In genomic region chr3:125605771-125606170, GRCh38 we compare ENCODE assay signal across 21 cellular contexts. TPM values are rescaled to one million over a fixed set of nuclear protein-coding genes. Genes with fewer than 3 reads are reported as not detected.
DNase-seq lines count a peak whose midpoint lies in the region; ATAC-seq, FAIRE-seq and TF ChIP-seq lines count a peak whose summit lies in the region.
"Had no signal": no experiment of that assay in that cellular context is flagged by ENCODE, and none has a peak within 500 bp of the region (broad histone marks: within the 10 kb centered on the region; RNA-seq: fewer than 3 reads in every experiment).

No MANE protein-coding gene starts in this region.

- no peaks in the 10 kb centered on the region for H3K36me3 ChIP-seq in NT2/D1 (ENCODE audit: insufficient read depth, insufficient read length, low read length)
- no peaks in the 10 kb centered on the region for H3K36me3 ChIP-seq in H1 (ENCODE audit: control insufficient read depth in 2 of 4, insufficient read depth in 4 of 4, low read length in 3 of 4)
- H3K36me3 ChIP-seq in parathyroid adenoma (ENCODE audit: control insufficient read depth, insufficient read depth, low read length): no peaks in the 10 kb centered on the region
- H3K36me3 ChIP-seq in kidney (ENCODE audit: control insufficient read depth in 1 of 2, insufficient read depth in 2 of 2, low read length in 2 of 2): no peaks in the 10 kb centered on the region
- H3K36me3 ChIP-seq: BLaER1 treated with 17β-estradiol and CSF1 and Interleukin-3, amounts not matched to agents 10 nM and 100 nM; Peyer's patch had no signal

- H2BK5ac ChIP-seq in H1 (ENCODE audit: low read depth, low read length): no peak overlapping the region; the same call in 1 of the 2 replicates

- no peak overlapping the region for H2BK20ac ChIP-seq in H1 (ENCODE audit: low read length)

- no peak overlapping the region for H3K56ac ChIP-seq in H1 (replicated peaks; ENCODE audit: insufficient read length, low read depth, low read length)

- ATAC-seq in GM18498 (IDR thresholded peaks at IDR 0.05; ENCODE audit: unreplicated experiment): no peak
- ATAC-seq: A549 had no signal

- H3K27me3 ChIP-seq in NT2/D1 (ENCODE audit: insufficient read depth, insufficient read length) (no peaks in the 10 kb centered on the region), H1 (replicated peaks in 1 of 4; ENCODE audit: control insufficient read depth in 3 of 4, extremely low read depth in 1 of 4, insufficient read depth in 3 of 4, low read length in 3 of 4) (no peaks in the 10 kb centered on the region), parathyroid adenoma (ENCODE audit: control insufficient read depth, insufficient read depth, low read length) (no peaks in the 10 kb centered on the region)
- H3K27me3 ChIP-seq: BLaER1 treated with 17β-estradiol and CSF1 and Interleukin-3, amounts not matched to agents 10 nM and 100 nM; Peyer's patch had no signal

- no peak overlapping the region for H2BK12ac ChIP-seq in H1 (ENCODE audit: low read depth, low read length)

- no peak overlapping the region for H3K23ac ChIP-seq in H1 (ENCODE audit: insufficient read length)

- H4K5ac ChIP-seq in H1 (ENCODE audit: insufficient read length, low read depth, low read length): peak overlapping the region; percentile 41

- TF ChIP-seq EP300 in H1 (IDR thresholded peaks at IDR 0.05; ENCODE audit: borderline replicate concordance in 1 of 2, low read depth in 2 of 2, low read length in 2 of 2): no peak

- FAIRE-seq in H1 (lab: Jason Lieb, UNC) (no peak), kidney (lab: Jason Lieb, UNC) (no peak), HTR-8/SVneo (lab: Jason Lieb, UNC) (no peak)
- FAIRE-seq: A549, H54 had no signal

- no peak for TF ChIP-seq CTCF in H1 (IDR thresholded peaks at IDR 0.05; ENCODE audit: control extremely low read depth in 1 of 3, insufficient read depth in 1 of 3, low read depth in 1 of 3, low read length in 3 of 3)
- TF ChIP-seq CTCF in parathyroid adenoma (IDR thresholded peaks at IDR 0.05): no peak
- TF ChIP-seq CTCF in kidney (IDR thresholded peaks at IDR 0.05; ENCODE audit: borderline replicate concordance, extremely low read depth, insufficient read depth): no peak

- intact Hi-C loops in kidney (cut with DNase I): no loop called here

- H2AFZ ChIP-seq in H1 (ENCODE audit: low read length): peak overlapping the region; percentile 81; the same call in 1 of the 2 replicates
- H2AFZ ChIP-seq in parathyroid adenoma: peak overlapping the region; percentile 65

- 0 out of 2 replicates have a peak, but pooled peaks cover 1% of the 10 kb centered on the region for H3K23me2 ChIP-seq in H1 (ENCODE audit: low read depth, low read length)

- H2BK15ac ChIP-seq in H1 (ENCODE audit: low read length): no peak overlapping the region

- no peaks in the 10 kb centered on the region for H3K79me2 ChIP-seq in H1 (ENCODE audit: control insufficient read depth in 1 of 2, insufficient read depth in 2 of 2, low read length in 2 of 2)
- no peaks in the 10 kb centered on the region for H3K79me2 ChIP-seq in parathyroid adenoma

- H3K27ac ChIP-seq in H1 (ENCODE audit: low read depth, low read length) (no peak overlapping the region), parathyroid adenoma (no peak overlapping the region), kidney (ENCODE audit: low read depth in 2 of 2, low read length in 2 of 2) (no peak overlapping the region)
- H3K27ac ChIP-seq: A549; BLaER1 treated with 17β-estradiol and CSF1 and Interleukin-3, amounts not matched to agents 10 nM and 100 nM; Peyer's patch had no signal

- no peak overlapping the region for H3K4me3 ChIP-seq in NT2/D1 (ENCODE audit: insufficient read length, low read depth)
- H3K4me3 ChIP-seq in H1 (ENCODE audit: extremely low read depth in 1 of 4, insufficient read depth in 2 of 4, low read depth in 3 of 4, low read length in 4 of 4): no peak overlapping the region
- no peak overlapping the region for H3K4me3 ChIP-seq in parathyroid adenoma (ENCODE audit: low read depth, low read length)
- H3K4me3 ChIP-seq in kidney (ENCODE audit: low read length in 2 of 2): no peak overlapping the region
- H3K4me3 ChIP-seq: A549; BLaER1 treated with 17β-estradiol and CSF1 and Interleukin-3, amounts not matched to agents 10 nM and 100 nM; Peyer's patch had no signal

- no peak overlapping the region for H3K14ac ChIP-seq in H1 (ENCODE audit: insufficient read length)

- no peak overlapping the region for H4K91ac ChIP-seq in H1 (replicated peaks; ENCODE audit: insufficient read length, low read length)

- peak overlapping the region; percentile 28 to 36; a peak in 2 of 4 replicates for H3K4me2 ChIP-seq in H1 (ENCODE audit: insufficient read depth in 1 of 2, low read depth in 2 of 2, low read length in 2 of 2)
- no peak overlapping the region for H3K4me2 ChIP-seq in parathyroid adenoma (ENCODE audit: low read length)
- H3K4me2 ChIP-seq: A549; BLaER1 treated with 17β-estradiol and CSF1 and Interleukin-3, amounts not matched to agents 10 nM and 100 nM had no signal

- 35% methylated on average over 8 of the region's 8 CpGs; no CpG with 5 or more reads in 1 of the 2 experiments for WGBS in H1 (ENCODE audit: extremely low coverage in 1 of 2, insufficient coverage in 1 of 2, insufficient read length in 1 of 2, insufficient replicate concordance in 2 of 2, low coverage in 1 of 2, low lambda C conversion rate in 2 of 2, missing lambda C conversion rate in 1 of 2), 2 experiments

- H3K18ac ChIP-seq in H1 (ENCODE audit: extremely low read depth, low read length): peak overlapping the region; percentile 95

- H3K4ac ChIP-seq in H1 (replicated peaks; ENCODE audit: insufficient read length, low read depth, low read length): peak overlapping the region; percentile 38

- DNase-seq in NT2/D1 (ENCODE audit: low read depth, low spot score): no peak
- DNase-seq in H1 (ENCODE audit: low read depth in 1 of 2, low spot score in 2 of 2): no peak
- DNase-seq in kidney: no peak
- no peak for DNase-seq in foreskin melanocyte
- no peak for DNase-seq in HTR-8/SVneo (ENCODE audit: insufficient read length, low spot score)
- DNase-seq: AML-193; CD4-positive, alpha-beta T cell; DMS53; NCI-H1048; NCI-H1417 treated with DMSO at 0.1 percent for 48 hours; NCI-H1694 treated with DMSO at 0.1 percent for 48 hours; NCI-H2081; NCI-H2227 treated with DMSO at 0.1 percent for 48 hours; NCI-H526 treated with DMSO at 0.1 percent for 48 hours; Peyer's patch; SHP77 treated with DMSO at 0.1 percent for 48 hours had no signal

- H3K79me1 ChIP-seq in H1 (ENCODE audit: low read depth, low read length): no peaks in the 10 kb centered on the region

- TF ChIP-seq POLR2A in H1 (IDR thresholded peaks at IDR 0.05; ENCODE audit: control extremely low read depth in 1 of 2, low read depth in 2 of 2, low read length in 2 of 2): no peak

- peak overlapping the region; percentile 24 for H3K9ac ChIP-seq in NT2/D1 (ENCODE audit: insufficient read length, low read depth)
- H3K9ac ChIP-seq in H1 (replicated peaks in 1 of 4; ENCODE audit: extremely low read depth in 1 of 4, low read depth in 3 of 4, low read length in 3 of 4): no peak overlapping the region
- H3K9ac ChIP-seq in parathyroid adenoma: no peak overlapping the region
- H3K9ac ChIP-seq in kidney (ENCODE audit: low read length in 2 of 2): no peak overlapping the region
- H3K9ac ChIP-seq: BLaER1 treated with 17β-estradiol and CSF1 and Interleukin-3, amounts not matched to agents 10 nM and 100 nM had no signal

- H4K20me1 ChIP-seq in H1 (replicated peaks in 1 of 2; ENCODE audit: control insufficient read depth in 1 of 2, insufficient read depth in 2 of 2, low read length in 2 of 2): no peaks in the 10 kb centered on the region
- H4K20me1 ChIP-seq: BLaER1 treated with 17β-estradiol and CSF1 and Interleukin-3, amounts not matched to agents 10 nM and 100 nM had no signal

- H2AK5ac ChIP-seq in H1 (ENCODE audit: low read depth, low read length): no peak overlapping the region

- TF ChIP-seq RAD21 in H1 (IDR thresholded peaks at IDR 0.05 in 1 of 2, conservative IDR thresholded peaks at IDR 0.05 in 1 of 2; ENCODE audit: low read depth in 2 of 2, low read length in 2 of 2): no peak

- H3K4me1 ChIP-seq in NT2/D1 (ENCODE audit: insufficient read depth, insufficient read length): peaks cover 2% of the 10 kb centered on the region
- H3K4me1 ChIP-seq in H1 (replicated peaks in 1 of 4; ENCODE audit: control insufficient read depth in 3 of 4, insufficient read depth in 4 of 4, low read length in 3 of 4): peaks cover 3 to 27% (median 6%) of the 10 kb centered on the region in 4 experiments; a peak in 6 of 7 replicates
- H3K4me1 ChIP-seq in parathyroid adenoma: peaks cover 20% of the 10 kb centered on the region
- H3K4me1 ChIP-seq in kidney (ENCODE audit: control insufficient read depth in 1 of 2, insufficient read depth in 1 of 2, low read depth in 1 of 2, low read length in 2 of 2): peaks cover 0 to 2% of the 10 kb centered on the region in 2 donors
- H3K4me1 ChIP-seq: Peyer's patch had no signal

- H4K8ac ChIP-seq in H1 (ENCODE audit: extremely low read depth, insufficient read depth, low read length): no peak overlapping the region

- H2BK120ac ChIP-seq in H1 (replicated peaks; ENCODE audit: low read depth, low read length): peak overlapping the region; percentile 72

- peaks cover 6% of the 10 kb centered on the region for H3K9me3 ChIP-seq in NT2/D1 (ENCODE audit: insufficient read depth, low read length)
- H3K9me3 ChIP-seq in H1 (ENCODE audit: insufficient read depth in 2 of 2, low read depth in 1 of 2, low read length in 1 of 2): 0 out of 4 replicates have a peak, but pooled peaks cover 0 to 4% of the 10 kb centered on the region in 2 experiments
- H3K9me3 ChIP-seq in parathyroid adenoma (ENCODE audit: control insufficient read depth, low read length): no peaks in the 10 kb centered on the region
- H3K9me3 ChIP-seq in kidney (ENCODE audit: control insufficient read depth in 1 of 2, low read length in 2 of 2): no peaks in the 10 kb centered on the region
- H3K9me3 ChIP-seq: A549, Peyer's patch had no signal

- CTCF ChIA-PET in H1 (lab: Charles Lee; ENCODE audit: partially characterized antibody): interaction anchor here (1.8 kb wide), 1 partner anchor 14 kb away, joined by 3 read pairs; no protein-coding TSS in a partner anchor

- POLR2A ChIA-PET in H1 (lab: Charles Lee; ENCODE audit: partially characterized antibody): interaction anchor here (1.2 kb wide), 1 partner anchor 10 kb away, joined by 3 read pairs; the partner anchor contains the start of gene OSBPL11

TF ChIP-seq in H1, 55 proteins besides CTCF, POLR2A, EP300 and RAD21 (continues in another document):
- TF ChIP-seq RFX5 (IDR thresholded peaks at IDR 0.05; ENCODE audit: borderline replicate concordance, low read depth, low read length): no peak

RNA-seq across cellular contexts. Expression of gene OSBPL11, which starts 10.5 kb away (rescaled TPM):
- total RNA-seq in H1 (2021; fragmentation: NEBNext Ultra II Directional; extraction: Animal tissue kit (Norgen Biotek cat#: 25700)): 20.8 and 21.8 TPM in 2 replicates
- polyA plus RNA-seq in H1 (2011; rRNA removed): 2.9 and 5.7 TPM in 2 replicates
- 6.7 TPM for polyA plus RNA-seq in H1 (2011; cell fraction: cytosol; rRNA removed)
- 2.9 TPM for polyA plus RNA-seq in H1 (2011; cell fraction: nucleus; rRNA removed)
- polyA plus RNA-seq in H1 (2012, experiment 1 of 2): 8.6 to 16.3 TPM (median 12.5 TPM) in 4 replicates
- 1.2 TPM for polyA plus RNA-seq in H1 (2012, experiment 2 of 2)
- polyA plus RNA-seq in H1 (2013, experiment 1 of 2): 10.5 TPM
- 10.2 TPM for polyA plus RNA-seq in H1 (2013, experiment 2 of 2)
- 18.9 and 26.4 TPM in 2 replicates for polyA minus RNA-seq in H1 (2011; rRNA and poly(A)+ RNA removed)
- 10.9 TPM for polyA minus RNA-seq in H1 (2011; cell fraction: cytosol; rRNA and poly(A)+ RNA removed)
- polyA minus RNA-seq in H1 (2011; cell fraction: nucleus; rRNA and poly(A)+ RNA removed): 10.0 TPM
- total RNA-seq in kidney: 16.1 TPM
- polyA plus RNA-seq in kidney (ENCODE audit: insufficient read depth, low read depth, low replicate concordance): 5.0 TPM
